In the genomic region with DNA sequence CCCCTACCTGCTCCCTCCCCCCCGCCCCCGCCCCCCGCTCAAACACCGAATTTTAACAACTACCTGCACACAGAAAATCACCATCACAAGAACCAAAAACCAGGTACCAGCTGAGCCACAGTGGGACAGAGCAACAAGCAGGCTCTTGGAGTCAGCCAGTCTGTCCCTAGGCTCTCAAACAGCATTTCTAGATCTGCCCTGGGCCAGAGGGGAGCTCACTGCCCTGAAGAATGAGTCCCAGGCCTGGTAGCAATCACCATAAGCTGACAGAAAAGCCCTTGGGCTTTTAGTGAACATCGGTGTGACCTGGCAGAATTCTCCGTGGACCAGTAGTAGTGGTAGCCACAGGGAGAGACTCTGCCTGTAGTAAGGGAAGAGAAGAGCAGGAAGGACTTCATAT, we compare ENCODE assay signal across 30 cellular contexts. TPM values are rescaled to one million over a fixed set of nuclear protein-coding genes. Genes with fewer than 3 reads are reported as not detected.
"Had no signal": no experiment of that assay in that cellular context is flagged by ENCODE, and none has a peak within 500 bp of the region (broad histone marks: within the 10 kb centered on the region; RNA-seq: fewer than 3 reads in every experiment).

No MANE protein-coding gene starts in this region.

- H3K27ac Mint-ChIP-seq: effector memory CD8-positive, alpha-beta T cell; naive thymus-derived CD4-positive, alpha-beta T cell; nephron; stimulated activated memory B cell treated with anti-CD40 and anti-IgM and Interleukin-4, amounts not matched to agents 10 μg/mL and 1 μg/mL and 100 μg/mL, for 72 hours; type B pancreatic cell had no signal

- H3K4me3 Mint-ChIP-seq: effector memory CD8-positive, alpha-beta T cell; naive thymus-derived CD4-positive, alpha-beta T cell; nephron; stimulated activated memory B cell treated with anti-CD40 and anti-IgM and Interleukin-4, amounts not matched to agents 10 μg/mL and 1 μg/mL and 100 μg/mL, for 72 hours; type B pancreatic cell had no signal

- DNase-seq: dermis blood vessel endothelial cell; effector memory CD8-positive, alpha-beta T cell; hypothalamus; kidney; mesenchymal stem cell; midbrain; naive thymus-derived CD4-positive, alpha-beta T cell; nucleus accumbens; posterior cingulate gyrus; psoas muscle; right cardiac atrium; sigmoid colon; stimulated activated CD4-positive, alpha-beta T cell treated with anti-CD3 and anti-CD28 coated beads, Interleukin-4, amount 100 ng/mL, for 4 hours; stimulated activated naive CD8-positive, alpha-beta T cell treated with anti-CD3 and anti-CD28 coated beads, Interleukin-15, Interleukin-2, amounts not matched to agents 100 U/mL and 50 U/mL, for 24 hours; substantia nigra; testis; tibial artery had no signal

- H3K27me3 ChIP-seq: sigmoid colon, testis, tibial artery had no signal

- H3K9me3 ChIP-seq: sigmoid colon, testis, tibial artery had no signal

- H3K4me1 ChIP-seq: psoas muscle, sigmoid colon, testis, tibial artery had no signal

- H3K9me3 Mint-ChIP-seq: type B pancreatic cell had no signal

- H3K4me3 ChIP-seq: coronary artery, psoas muscle, sigmoid colon, testis, tibial artery had no signal

- FAIRE-seq: frontal cortex, kidney had no signal

- H3K27me3 Mint-ChIP-seq: effector memory CD8-positive, alpha-beta T cell; naive thymus-derived CD4-positive, alpha-beta T cell; stimulated activated memory B cell treated with anti-CD40 and anti-IgM and Interleukin-4, amounts not matched to agents 10 μg/mL and 1 μg/mL and 100 μg/mL, for 72 hours; type B pancreatic cell had no signal

- H3K4me1 Mint-ChIP-seq: naive thymus-derived CD4-positive, alpha-beta T cell; nephron; stimulated activated memory B cell treated with anti-CD40 and anti-IgM and Interleukin-4, amounts not matched to agents 10 μg/mL and 1 μg/mL and 100 μg/mL, for 72 hours had no signal

- H3K27ac ChIP-seq: coronary artery, psoas muscle, sigmoid colon, testis, tibial artery had no signal

- H3K36me3 ChIP-seq: sigmoid colon, tibial artery had no signal

- H3K36me3 Mint-ChIP-seq: naive thymus-derived CD4-positive, alpha-beta T cell; stimulated activated memory B cell treated with anti-CD40 and anti-IgM and Interleukin-4, amounts not matched to agents 10 μg/mL and 1 μg/mL and 100 μg/mL, for 72 hours; type B pancreatic cell had no signal

- ATAC-seq: effector memory CD8-positive, alpha-beta T cell; left lobe of liver; naive thymus-derived CD4-positive, alpha-beta T cell; psoas muscle; right cardiac atrium; stimulated activated memory B cell treated with anti-CD40 and anti-IgM and Interleukin-4, amounts not matched to agents 10 μg/mL and 1 μg/mL and 100 μg/mL, for 72 hours; stimulated activated naive CD8-positive, alpha-beta T cell treated with anti-CD3 and anti-CD28 coated beads, Interleukin-15, Interleukin-2, amounts not matched to agents 100 U/mL and 50 U/mL, for 24 hours had no signal

RNA-seq across cellular contexts. Expression of a gene that starts 58.3 kb away (rescaled TPM):
- total RNA-seq: dermis blood vessel endothelial cell; fibroblast of villous mesenchyme; kidney; left lobe of liver; liver; lung microvascular endothelial cell; mucosa of gallbladder; naive thymus-derived CD4-positive, alpha-beta T cell; psoas muscle; renal cortical epithelial cell; sigmoid colon had no signal
- polyA plus RNA-seq: esophagus; liver; naive thymus-derived CD4-positive, alpha-beta T cell; sigmoid colon; urinary bladder had no signal
